Comparison of ENCODE assay signal across 1 cellular context in the genomic region with DNA sequence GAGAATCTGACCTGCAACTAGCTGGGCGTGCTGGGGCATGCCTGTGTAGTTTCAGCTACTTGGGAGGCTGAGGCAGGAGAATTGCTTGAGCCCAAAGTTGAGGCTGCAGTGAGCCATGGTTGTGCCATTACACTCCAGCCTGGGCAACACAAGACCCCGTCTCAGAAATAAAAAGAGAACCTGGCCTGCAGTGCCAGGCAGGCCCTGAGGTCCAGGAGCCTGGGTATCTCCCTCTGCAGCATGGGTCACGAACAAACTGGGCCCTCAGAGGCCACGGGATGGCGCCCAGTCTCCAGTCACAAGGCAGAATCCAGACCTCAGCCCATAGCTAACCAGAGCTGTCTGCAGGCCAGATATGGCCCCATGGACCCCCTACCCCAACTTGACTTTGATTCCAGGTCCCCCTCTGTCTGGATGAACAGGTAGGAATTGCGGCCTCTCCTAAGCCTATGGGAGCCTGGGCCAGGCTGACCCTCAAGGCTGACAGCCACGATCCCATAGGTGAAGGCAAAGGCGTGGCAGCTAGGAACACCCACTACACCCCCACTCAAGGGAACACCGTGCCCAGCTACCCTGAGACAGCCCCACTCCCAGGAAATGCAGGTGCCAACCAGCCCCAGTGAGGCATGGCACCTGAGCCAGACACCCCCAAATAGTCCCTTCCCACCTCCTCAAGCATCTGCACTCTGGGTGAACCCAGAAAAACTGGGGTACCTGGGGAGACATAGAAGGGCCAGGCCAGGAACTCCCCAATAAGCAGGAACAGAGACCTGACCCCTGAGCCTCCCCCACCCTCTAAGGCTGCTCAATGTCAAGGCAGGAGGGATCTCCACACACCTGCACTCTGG.
TF ChIP-seq lines count a peak whose summit lies in the region.

No MANE protein-coding gene starts in this region.

TF ChIP-seq in HepG2, 621 proteins besides CTCF, POLR2A, EP300 and RAD21 (continued from another document and continues in another):
- no peak for TF ChIP-seq ELF4 (CRISPR knock-in tag; IDR thresholded peaks at IDR 0.05; ENCODE audit: borderline replicate concordance)
- TF ChIP-seq ZNF333 (CRISPR knock-in tag; IDR thresholded peaks at IDR 0.05; ENCODE audit: borderline replicate concordance) = 0 out of 2 replicates have a peak, but pooled peaks have one; percentile 18
- no peak for TF ChIP-seq PRPF4 (IDR thresholded peaks at IDR 0.05; ENCODE audit: low read depth, low read length, poor library complexity, severe bottlenecking)
- TF ChIP-seq, protein P1, sequence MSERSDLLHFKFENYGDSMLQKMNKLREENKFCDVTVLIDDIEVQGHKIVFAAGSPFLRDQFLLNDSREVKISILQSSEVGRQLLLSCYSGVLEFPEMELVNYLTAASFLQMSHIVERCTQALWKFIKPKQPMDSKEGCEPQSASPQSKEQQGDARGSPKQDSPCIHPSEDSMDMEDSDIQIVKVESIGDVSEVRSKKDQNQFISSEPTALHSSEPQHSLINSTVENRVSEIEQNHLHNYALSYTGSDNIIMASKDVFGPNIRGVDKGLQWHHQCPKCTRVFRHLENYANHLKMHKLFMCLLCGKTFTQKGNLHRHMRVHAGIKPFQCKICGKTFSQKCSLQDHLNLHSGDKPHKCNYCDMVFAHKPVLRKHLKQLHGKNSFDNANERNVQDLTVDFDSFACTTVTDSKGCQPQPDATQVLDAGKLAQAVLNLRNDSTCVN (CRISPR knock-in tag; IDR thresholded peaks at IDR 0.05; ENCODE audit: borderline replicate concordance) = no peak
- TF ChIP-seq ISX (CRISPR knock-in tag; conservative IDR thresholded peaks at IDR 0.05) = no peak
- TF ChIP-seq AGO2 (optimal IDR thresholded peaks at IDR 0.05; ENCODE audit: low read depth, low read length) = peak; percentile 99
- TF ChIP-seq, protein P2, sequence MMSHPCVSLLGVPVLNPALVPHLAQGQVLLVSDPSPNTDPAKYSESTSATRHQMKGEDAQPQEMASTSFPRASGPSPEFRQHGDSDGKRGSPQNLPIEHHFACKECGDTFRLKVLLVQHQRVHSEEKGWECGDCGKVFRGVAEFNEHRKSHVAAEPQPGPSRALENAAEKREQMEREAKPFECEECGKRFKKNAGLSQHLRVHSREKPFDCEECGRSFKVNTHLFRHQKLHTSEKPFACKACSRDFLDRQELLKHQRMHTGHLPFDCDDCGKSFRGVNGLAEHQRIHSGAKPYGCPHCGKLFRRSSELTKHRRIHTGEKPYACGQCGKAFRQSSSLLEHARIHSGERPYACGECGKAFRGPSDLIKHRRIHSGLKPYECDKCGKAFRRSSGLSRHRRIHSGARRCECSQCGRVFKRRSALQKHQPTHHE (CRISPR knock-in tag; IDR thresholded peaks at IDR 0.05; ENCODE audit: borderline replicate concordance) = no peak
- peak; percentile 11; the same call in 1 of the 2 replicates for TF ChIP-seq SIN3A (IDR thresholded peaks at IDR 0.05; ENCODE audit: borderline replicate concordance, low read depth, low read length)
- no peak for TF ChIP-seq HNF4G (IDR thresholded peaks at IDR 0.05; ENCODE audit: borderline replicate concordance, low read depth, low read length)
- no peak for TF ChIP-seq HNF4G (CRISPR knock-in tag; IDR thresholded peaks at IDR 0.05; ENCODE audit: borderline replicate concordance, low read depth)
- TF ChIP-seq, protein P3, sequence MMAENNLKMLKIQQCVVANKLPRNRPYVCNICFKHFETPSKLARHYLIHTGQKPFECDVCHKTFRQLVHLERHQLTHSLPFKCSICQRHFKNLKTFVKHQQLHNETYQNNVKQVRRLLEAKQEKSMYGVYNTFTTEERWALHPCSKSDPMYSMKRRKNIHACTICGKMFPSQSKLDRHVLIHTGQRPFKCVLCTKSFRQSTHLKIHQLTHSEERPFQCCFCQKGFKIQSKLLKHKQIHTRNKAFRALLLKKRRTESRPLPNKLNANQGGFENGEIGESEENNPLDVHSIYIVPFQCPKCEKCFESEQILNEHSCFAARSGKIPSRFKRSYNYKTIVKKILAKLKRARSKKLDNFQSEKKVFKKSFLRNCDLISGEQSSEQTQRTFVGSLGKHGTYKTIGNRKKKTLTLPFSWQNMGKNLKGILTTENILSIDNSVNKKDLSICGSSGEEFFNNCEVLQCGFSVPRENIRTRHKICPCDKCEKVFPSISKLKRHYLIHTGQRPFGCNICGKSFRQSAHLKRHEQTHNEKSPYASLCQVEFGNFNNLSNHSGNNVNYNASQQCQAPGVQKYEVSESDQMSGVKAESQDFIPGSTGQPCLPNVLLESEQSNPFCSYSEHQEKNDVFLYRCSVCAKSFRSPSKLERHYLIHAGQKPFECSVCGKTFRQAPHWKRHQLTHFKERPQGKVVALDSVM (CRISPR knock-in tag; IDR thresholded peaks at IDR 0.05) = peak; percentile 83
- TF ChIP-seq CENPX (CRISPR knock-in tag; IDR thresholded peaks at IDR 0.05) = no peak
- TF ChIP-seq, protein P4, sequence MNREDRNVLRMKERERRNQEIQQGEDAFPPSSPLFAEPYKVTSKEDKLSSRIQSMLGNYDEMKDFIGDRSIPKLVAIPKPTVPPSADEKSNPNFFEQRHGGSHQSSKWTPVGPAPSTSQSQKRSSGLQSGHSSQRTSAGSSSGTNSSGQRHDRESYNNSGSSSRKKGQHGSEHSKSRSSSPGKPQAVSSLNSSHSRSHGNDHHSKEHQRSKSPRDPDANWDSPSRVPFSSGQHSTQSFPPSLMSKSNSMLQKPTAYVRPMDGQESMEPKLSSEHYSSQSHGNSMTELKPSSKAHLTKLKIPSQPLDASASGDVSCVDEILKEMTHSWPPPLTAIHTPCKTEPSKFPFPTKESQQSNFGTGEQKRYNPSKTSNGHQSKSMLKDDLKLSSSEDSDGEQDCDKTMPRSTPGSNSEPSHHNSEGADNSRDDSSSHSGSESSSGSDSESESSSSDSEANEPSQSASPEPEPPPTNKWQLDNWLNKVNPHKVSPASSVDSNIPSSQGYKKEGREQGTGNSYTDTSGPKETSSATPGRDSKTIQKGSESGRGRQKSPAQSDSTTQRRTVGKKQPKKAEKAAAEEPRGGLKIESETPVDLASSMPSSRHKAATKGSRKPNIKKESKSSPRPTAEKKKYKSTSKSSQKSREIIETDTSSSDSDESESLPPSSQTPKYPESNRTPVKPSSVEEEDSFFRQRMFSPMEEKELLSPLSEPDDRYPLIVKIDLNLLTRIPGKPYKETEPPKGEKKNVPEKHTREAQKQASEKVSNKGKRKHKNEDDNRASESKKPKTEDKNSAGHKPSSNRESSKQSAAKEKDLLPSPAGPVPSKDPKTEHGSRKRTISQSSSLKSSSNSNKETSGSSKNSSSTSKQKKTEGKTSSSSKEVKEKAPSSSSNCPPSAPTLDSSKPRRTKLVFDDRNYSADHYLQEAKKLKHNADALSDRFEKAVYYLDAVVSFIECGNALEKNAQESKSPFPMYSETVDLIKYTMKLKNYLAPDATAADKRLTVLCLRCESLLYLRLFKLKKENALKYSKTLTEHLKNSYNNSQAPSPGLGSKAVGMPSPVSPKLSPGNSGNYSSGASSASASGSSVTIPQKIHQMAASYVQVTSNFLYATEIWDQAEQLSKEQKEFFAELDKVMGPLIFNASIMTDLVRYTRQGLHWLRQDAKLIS (CRISPR knock-in tag; IDR thresholded peaks at IDR 0.05) = no peak
- TF ChIP-seq, protein P5, sequence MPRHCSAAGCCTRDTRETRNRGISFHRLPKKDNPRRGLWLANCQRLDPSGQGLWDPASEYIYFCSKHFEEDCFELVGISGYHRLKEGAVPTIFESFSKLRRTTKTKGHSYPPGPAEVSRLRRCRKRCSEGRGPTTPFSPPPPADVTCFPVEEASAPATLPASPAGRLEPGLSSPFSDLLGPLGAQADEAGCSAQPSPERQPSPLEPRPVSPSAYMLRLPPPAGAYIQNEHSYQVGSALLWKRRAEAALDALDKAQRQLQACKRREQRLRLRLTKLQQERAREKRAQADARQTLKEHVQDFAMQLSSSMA (CRISPR knock-in tag; IDR thresholded peaks at IDR 0.05) = 0 out of 2 replicates have a peak, but pooled peaks have one; percentile 37
- TF ChIP-seq GATAD1 (CRISPR knock-in tag; IDR thresholded peaks at IDR 0.05) = no peak
- TF ChIP-seq HMG20A (CRISPR knock-in tag; IDR thresholded peaks at IDR 0.05; ENCODE audit: borderline replicate concordance) = no peak
- TF ChIP-seq, protein P6, sequence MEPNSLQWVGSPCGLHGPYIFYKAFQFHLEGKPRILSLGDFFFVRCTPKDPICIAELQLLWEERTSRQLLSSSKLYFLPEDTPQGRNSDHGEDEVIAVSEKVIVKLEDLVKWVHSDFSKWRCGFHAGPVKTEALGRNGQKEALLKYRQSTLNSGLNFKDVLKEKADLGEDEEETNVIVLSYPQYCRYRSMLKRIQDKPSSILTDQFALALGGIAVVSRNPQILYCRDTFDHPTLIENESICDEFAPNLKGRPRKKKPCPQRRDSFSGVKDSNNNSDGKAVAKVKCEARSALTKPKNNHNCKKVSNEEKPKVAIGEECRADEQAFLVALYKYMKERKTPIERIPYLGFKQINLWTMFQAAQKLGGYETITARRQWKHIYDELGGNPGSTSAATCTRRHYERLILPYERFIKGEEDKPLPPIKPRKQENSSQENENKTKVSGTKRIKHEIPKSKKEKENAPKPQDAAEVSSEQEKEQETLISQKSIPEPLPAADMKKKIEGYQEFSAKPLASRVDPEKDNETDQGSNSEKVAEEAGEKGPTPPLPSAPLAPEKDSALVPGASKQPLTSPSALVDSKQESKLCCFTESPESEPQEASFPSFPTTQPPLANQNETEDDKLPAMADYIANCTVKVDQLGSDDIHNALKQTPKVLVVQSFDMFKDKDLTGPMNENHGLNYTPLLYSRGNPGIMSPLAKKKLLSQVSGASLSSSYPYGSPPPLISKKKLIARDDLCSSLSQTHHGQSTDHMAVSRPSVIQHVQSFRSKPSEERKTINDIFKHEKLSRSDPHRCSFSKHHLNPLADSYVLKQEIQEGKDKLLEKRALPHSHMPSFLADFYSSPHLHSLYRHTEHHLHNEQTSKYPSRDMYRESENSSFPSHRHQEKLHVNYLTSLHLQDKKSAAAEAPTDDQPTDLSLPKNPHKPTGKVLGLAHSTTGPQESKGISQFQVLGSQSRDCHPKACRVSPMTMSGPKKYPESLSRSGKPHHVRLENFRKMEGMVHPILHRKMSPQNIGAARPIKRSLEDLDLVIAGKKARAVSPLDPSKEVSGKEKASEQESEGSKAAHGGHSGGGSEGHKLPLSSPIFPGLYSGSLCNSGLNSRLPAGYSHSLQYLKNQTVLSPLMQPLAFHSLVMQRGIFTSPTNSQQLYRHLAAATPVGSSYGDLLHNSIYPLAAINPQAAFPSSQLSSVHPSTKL (CRISPR knock-in tag; IDR thresholded peaks at IDR 0.05) = no peak
- TF ChIP-seq ZNF747 (CRISPR knock-in tag; IDR thresholded peaks at IDR 0.05; ENCODE audit: borderline replicate concordance) = 0 out of 2 replicates have a peak, but pooled peaks have one; percentile 3
- TF ChIP-seq ZNF329 (CRISPR knock-in tag; IDR thresholded peaks at IDR 0.05; ENCODE audit: low read depth) = no peak
- no peak for TF ChIP-seq DR1 (CRISPR knock-in tag; IDR thresholded peaks at IDR 0.05)
- no peak for TF ChIP-seq NFRKB (IDR thresholded peaks at IDR 0.05)
- TF ChIP-seq ZNF552 (CRISPR knock-in tag; IDR thresholded peaks at IDR 0.05; ENCODE audit: borderline replicate concordance) = no peak
- TF ChIP-seq, protein P7, sequence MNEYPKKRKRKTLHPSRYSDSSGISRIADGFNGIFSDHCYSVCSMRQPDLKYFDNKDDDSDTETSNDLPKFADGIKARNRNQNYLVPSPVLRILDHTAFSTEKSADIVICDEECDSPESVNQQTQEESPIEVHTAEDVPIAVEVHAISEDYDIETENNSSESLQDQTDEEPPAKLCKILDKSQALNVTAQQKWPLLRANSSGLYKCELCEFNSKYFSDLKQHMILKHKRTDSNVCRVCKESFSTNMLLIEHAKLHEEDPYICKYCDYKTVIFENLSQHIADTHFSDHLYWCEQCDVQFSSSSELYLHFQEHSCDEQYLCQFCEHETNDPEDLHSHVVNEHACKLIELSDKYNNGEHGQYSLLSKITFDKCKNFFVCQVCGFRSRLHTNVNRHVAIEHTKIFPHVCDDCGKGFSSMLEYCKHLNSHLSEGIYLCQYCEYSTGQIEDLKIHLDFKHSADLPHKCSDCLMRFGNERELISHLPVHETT (CRISPR knock-in tag; conservative IDR thresholded peaks at IDR 0.05) = no peak
- no peak for TF ChIP-seq GABPA (IDR thresholded peaks at IDR 0.05; ENCODE audit: low read depth, low read length)
- 0 out of 2 replicates have a peak, but pooled peaks have one; percentile 5 for TF ChIP-seq GABPA (CRISPR knock-in tag; IDR thresholded peaks at IDR 0.05; ENCODE audit: low read depth)
- peak; percentile 44; the same call in 1 of the 2 replicates for TF ChIP-seq ZBTB38 (CRISPR knock-in tag; IDR thresholded peaks at IDR 0.05)
- TF ChIP-seq PHF8 (CRISPR knock-in tag; IDR thresholded peaks at IDR 0.05) = 0 out of 2 replicates have a peak, but pooled peaks have one; percentile 10
- TF ChIP-seq MIXL1 (CRISPR knock-in tag; IDR thresholded peaks at IDR 0.05) = no peak
- TF ChIP-seq ZBTB7A (CRISPR knock-in tag; IDR thresholded peaks at IDR 0.05) = no peak
- no peak for TF ChIP-seq ATRX (CRISPR knock-in tag; IDR thresholded peaks at IDR 0.05; ENCODE audit: borderline replicate concordance)
- TF ChIP-seq HOXA5 (CRISPR knock-in tag; IDR thresholded peaks at IDR 0.05) = no peak; the same call in 1 of the 2 replicates
- TF ChIP-seq SALL1 (CRISPR knock-in tag; IDR thresholded peaks at IDR 0.05) = peak; percentile 7; the same call in 1 of the 2 replicates
- no peak for TF ChIP-seq PPARG (CRISPR knock-in tag; conservative IDR thresholded peaks at IDR 0.05)
- TF ChIP-seq, protein P8, sequence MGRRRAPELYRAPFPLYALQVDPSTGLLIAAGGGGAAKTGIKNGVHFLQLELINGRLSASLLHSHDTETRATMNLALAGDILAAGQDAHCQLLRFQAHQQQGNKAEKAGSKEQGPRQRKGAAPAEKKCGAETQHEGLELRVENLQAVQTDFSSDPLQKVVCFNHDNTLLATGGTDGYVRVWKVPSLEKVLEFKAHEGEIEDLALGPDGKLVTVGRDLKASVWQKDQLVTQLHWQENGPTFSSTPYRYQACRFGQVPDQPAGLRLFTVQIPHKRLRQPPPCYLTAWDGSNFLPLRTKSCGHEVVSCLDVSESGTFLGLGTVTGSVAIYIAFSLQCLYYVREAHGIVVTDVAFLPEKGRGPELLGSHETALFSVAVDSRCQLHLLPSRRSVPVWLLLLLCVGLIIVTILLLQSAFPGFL (CRISPR knock-in tag; IDR thresholded peaks at IDR 0.05) = no peak
- no peak for TF ChIP-seq RORA (CRISPR knock-in tag; IDR thresholded peaks at IDR 0.05)
- no peak for TF ChIP-seq ATAD3A (CRISPR knock-in tag; IDR thresholded peaks at IDR 0.05)
- TF ChIP-seq ARNT2 (CRISPR knock-in tag; IDR thresholded peaks at IDR 0.05; ENCODE audit: low read depth) = peak; percentile 55; the same call in 1 of the 2 replicates
- TF ChIP-seq TP53 (CRISPR knock-in tag; conservative IDR thresholded peaks at IDR 0.05) = peak; percentile 94
- TF ChIP-seq MEF2D (CRISPR knock-in tag; IDR thresholded peaks at IDR 0.05) = peak; percentile 48; the same call in 1 of the 2 replicates
- TF ChIP-seq ZNF335 (CRISPR knock-in tag; IDR thresholded peaks at IDR 0.05) = no peak
- TF ChIP-seq ZNF567 (CRISPR knock-in tag; IDR thresholded peaks at IDR 0.05; ENCODE audit: borderline replicate concordance) = no peak
- TF ChIP-seq ZC3H13 (CRISPR knock-in tag; IDR thresholded peaks at IDR 0.05) = peak; percentile 90
- 0 out of 2 replicates have a peak, but pooled peaks have one; percentile 18 for TF ChIP-seq GFI1 (CRISPR knock-in tag; IDR thresholded peaks at IDR 0.05; ENCODE audit: borderline replicate concordance)
- TF ChIP-seq, protein P9, sequence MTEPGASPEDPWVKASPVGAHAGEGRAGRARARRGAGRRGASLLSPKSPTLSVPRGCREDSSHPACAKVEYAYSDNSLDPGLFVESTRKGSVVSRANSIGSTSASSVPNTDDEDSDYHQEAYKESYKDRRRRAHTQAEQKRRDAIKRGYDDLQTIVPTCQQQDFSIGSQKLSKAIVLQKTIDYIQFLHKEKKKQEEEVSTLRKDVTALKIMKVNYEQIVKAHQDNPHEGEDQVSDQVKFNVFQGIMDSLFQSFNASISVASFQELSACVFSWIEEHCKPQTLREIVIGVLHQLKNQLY (CRISPR knock-in tag; IDR thresholded peaks at IDR 0.05) = no peak
- no peak; the same call in 1 of the 2 replicates for TF ChIP-seq MAZ (IDR thresholded peaks at IDR 0.05; ENCODE audit: borderline replicate concordance, low read depth, low read length)
- no peak for TF ChIP-seq MAZ (CRISPR knock-in tag; IDR thresholded peaks at IDR 0.05; ENCODE audit: low read depth)
